1 cellular context compared by ENCODE assay signal in genomic region chr2:46493241-46493970, GRCh38.
TF ChIP-seq lines count a peak whose summit lies in the region.

No MANE protein-coding gene starts in this region.

TF ChIP-seq in GM12878, 131 proteins besides CTCF, POLR2A, EP300 and RAD21 (continued from another document):
- no peak for TF ChIP-seq PRDM15 (CRISPR knock-in tag; IDR thresholded peaks at IDR 0.05)
- peak in 1 of 2 experiments; percentile 37; a peak in 1 of 4 replicates for TF ChIP-seq BHLHE40 (IDR thresholded peaks at IDR 0.05; ENCODE audit: borderline replicate concordance in 1 of 2, low read depth in 2 of 2, low read length in 1 of 2)
- peak; percentile 22; the same call in 1 of the 2 replicates for TF ChIP-seq TBL1XR1 (IDR thresholded peaks at IDR 0.05; ENCODE audit: low read depth, low read length)
- TF ChIP-seq ZNF687 (IDR thresholded peaks at IDR 0.05): peak; percentile 51; the same call in 1 of the 2 replicates
- TF ChIP-seq SMAD1 (IDR thresholded peaks at IDR 0.05; ENCODE audit: low read depth, partially characterized antibody): no peak
- TF ChIP-seq BACH1 (IDR thresholded peaks at IDR 0.05; ENCODE audit: borderline replicate concordance): peak; percentile 39; the same call in 1 of the 2 replicates
- TF ChIP-seq MLLT1 (IDR thresholded peaks at IDR 0.05): peak; percentile 28; the same call in 1 of the 2 replicates
- TF ChIP-seq EGR1 (IDR thresholded peaks at IDR 0.05; ENCODE audit: borderline replicate concordance in 1 of 2, low read depth in 2 of 2, low read length in 2 of 2): no peak
- TF ChIP-seq E2F8 (IDR thresholded peaks at IDR 0.05; ENCODE audit: low read depth, partially characterized antibody): no peak
- no peak for TF ChIP-seq PML (IDR thresholded peaks at IDR 0.05; ENCODE audit: low read length)
- TF ChIP-seq NKRF (conservative IDR thresholded peaks at IDR 0.05): no peak
- TF ChIP-seq USF1 (IDR thresholded peaks at IDR 0.05; ENCODE audit: borderline replicate concordance, extremely low read length, insufficient read depth, low read depth, low read length): no peak
- peak in 1 of 2 experiments; percentile 66; a peak in 1 of 4 replicates for TF ChIP-seq ETV6 (conservative IDR thresholded peaks at IDR 0.05 in 1 of 2, IDR thresholded peaks at IDR 0.05 in 1 of 2; ENCODE audit: borderline replicate concordance in 1 of 2, low read depth in 1 of 2)
- 0 out of 2 replicates have a peak, but pooled peaks have one; percentile 14 for TF ChIP-seq ZBTB33 (IDR thresholded peaks at IDR 0.05)
- TF ChIP-seq ESRRA (IDR thresholded peaks at IDR 0.05; ENCODE audit: low read length): 0 out of 2 replicates have a peak, but pooled peaks have one; percentile 24
- no peak for TF ChIP-seq STAT1 (conservative IDR thresholded peaks at IDR 0.05)
- no peak; the same call in 1 of the 2 replicates for TF ChIP-seq CHD2 (IDR thresholded peaks at IDR 0.05; ENCODE audit: borderline replicate concordance, low read depth, low read length)
- no peak for TF ChIP-seq CEBPB (IDR thresholded peaks at IDR 0.05; ENCODE audit: borderline replicate concordance in 1 of 2, low read depth in 2 of 2, low read length in 2 of 2)
- no peak for TF ChIP-seq MYB (IDR thresholded peaks at IDR 0.05; ENCODE audit: borderline replicate concordance, low read depth, low read length)
- 0 out of 2 replicates have a peak, but pooled peaks have one; percentile 30 for TF ChIP-seq CBX5 (IDR thresholded peaks at IDR 0.05; ENCODE audit: low read depth)
- TF ChIP-seq DPF2 (IDR thresholded peaks at IDR 0.05): peak; percentile 46; the same call in 1 of the 2 replicates
- TF ChIP-seq RELB (IDR thresholded peaks at IDR 0.05; ENCODE audit: low read depth): peak; percentile 69
- no peak for TF ChIP-seq STAT3 (IDR thresholded peaks at IDR 0.05; ENCODE audit: low read depth, low read length)
TF ChIP-seq in GM12878: peak in this region for 29.
